ENCODE assay signal across 1 cellular context in the genomic region with DNA sequence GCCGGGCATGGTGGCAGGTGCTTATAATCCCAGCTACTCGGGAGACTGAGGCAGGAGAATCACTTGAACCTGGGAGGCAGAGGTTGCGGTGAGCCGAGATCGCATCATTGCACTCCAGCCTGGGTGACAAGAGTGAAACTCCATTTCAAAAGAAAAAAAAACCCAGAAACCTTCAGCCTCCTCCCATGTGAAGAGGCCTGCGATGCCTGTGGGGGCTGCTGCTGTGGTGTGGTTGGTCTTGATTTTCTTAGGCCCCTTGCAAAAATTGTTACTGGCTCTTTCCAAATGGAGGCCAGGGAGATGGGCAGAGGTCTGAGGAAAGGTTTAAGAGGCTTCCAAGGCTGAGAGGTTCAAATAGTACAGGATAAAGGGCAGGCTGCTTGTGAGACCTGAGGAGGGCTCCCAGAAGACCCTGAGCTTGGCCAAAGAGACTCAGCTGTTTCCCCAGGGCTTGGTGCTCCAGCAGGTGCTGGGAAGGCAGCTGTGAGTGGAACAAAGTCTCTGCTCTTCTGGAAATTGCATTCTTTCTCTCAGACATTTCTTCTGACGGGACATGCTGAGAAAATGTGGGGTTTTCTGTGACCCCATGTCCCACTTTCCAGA.
A peak's percentile ranks its signal among the peaks of the same experiment; 100 is the strongest.
TF ChIP-seq lines count a peak whose summit lies in the region.

No MANE protein-coding gene starts in this region.

TF ChIP-seq in GM12878, 131 proteins besides CTCF, POLR2A, EP300 and RAD21 (continued from another document and continues in another):
- no peak for TF ChIP-seq EZH2 (IDR thresholded peaks at IDR 0.05; ENCODE audit: borderline replicate concordance, control insufficient read depth, low read depth, low read length)
- TF ChIP-seq ATF7 (IDR thresholded peaks at IDR 0.05; ENCODE audit: low read depth): no peak
- TF ChIP-seq YBX1 (IDR thresholded peaks at IDR 0.05): no peak
- TF ChIP-seq KAT2A (conservative IDR thresholded peaks at IDR 0.05; ENCODE audit: control insufficient read depth, low read depth, low read length): no peak
- TF ChIP-seq TBL1XR1 (IDR thresholded peaks at IDR 0.05; ENCODE audit: low read depth, low read length): no peak
- no peak for TF ChIP-seq MTA2 (IDR thresholded peaks at IDR 0.05; ENCODE audit: low read depth)
- TF ChIP-seq TAF1 (IDR thresholded peaks at IDR 0.05; ENCODE audit: borderline replicate concordance, low read depth, low read length): peak; percentile 36; the same call in 1 of the 2 replicates
- TF ChIP-seq, protein P1, sequence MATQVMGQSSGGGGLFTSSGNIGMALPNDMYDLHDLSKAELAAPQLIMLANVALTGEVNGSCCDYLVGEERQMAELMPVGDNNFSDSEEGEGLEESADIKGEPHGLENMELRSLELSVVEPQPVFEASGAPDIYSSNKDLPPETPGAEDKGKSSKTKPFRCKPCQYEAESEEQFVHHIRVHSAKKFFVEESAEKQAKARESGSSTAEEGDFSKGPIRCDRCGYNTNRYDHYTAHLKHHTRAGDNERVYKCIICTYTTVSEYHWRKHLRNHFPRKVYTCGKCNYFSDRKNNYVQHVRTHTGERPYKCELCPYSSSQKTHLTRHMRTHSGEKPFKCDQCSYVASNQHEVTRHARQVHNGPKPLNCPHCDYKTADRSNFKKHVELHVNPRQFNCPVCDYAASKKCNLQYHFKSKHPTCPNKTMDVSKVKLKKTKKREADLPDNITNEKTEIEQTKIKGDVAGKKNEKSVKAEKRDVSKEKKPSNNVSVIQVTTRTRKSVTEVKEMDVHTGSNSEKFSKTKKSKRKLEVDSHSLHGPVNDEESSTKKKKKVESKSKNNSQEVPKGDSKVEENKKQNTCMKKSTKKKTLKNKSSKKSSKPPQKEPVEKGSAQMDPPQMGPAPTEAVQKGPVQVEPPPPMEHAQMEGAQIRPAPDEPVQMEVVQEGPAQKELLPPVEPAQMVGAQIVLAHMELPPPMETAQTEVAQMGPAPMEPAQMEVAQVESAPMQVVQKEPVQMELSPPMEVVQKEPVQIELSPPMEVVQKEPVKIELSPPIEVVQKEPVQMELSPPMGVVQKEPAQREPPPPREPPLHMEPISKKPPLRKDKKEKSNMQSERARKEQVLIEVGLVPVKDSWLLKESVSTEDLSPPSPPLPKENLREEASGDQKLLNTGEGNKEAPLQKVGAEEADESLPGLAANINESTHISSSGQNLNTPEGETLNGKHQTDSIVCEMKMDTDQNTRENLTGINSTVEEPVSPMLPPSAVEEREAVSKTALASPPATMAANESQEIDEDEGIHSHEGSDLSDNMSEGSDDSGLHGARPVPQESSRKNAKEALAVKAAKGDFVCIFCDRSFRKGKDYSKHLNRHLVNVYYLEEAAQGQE (IDR thresholded peaks at IDR 0.05; ENCODE audit: low read depth, low read length): no peak
- no peak for TF ChIP-seq BMI1 (IDR thresholded peaks at IDR 0.05; ENCODE audit: borderline replicate concordance)
- 0 out of 2 replicates have a peak, but pooled peaks have one; percentile 36 for TF ChIP-seq CBFB (IDR thresholded peaks at IDR 0.05; ENCODE audit: low read depth)
- peak; percentile 14; the same call in 1 of the 2 replicates for TF ChIP-seq HDGF (IDR thresholded peaks at IDR 0.05)
- no peak for TF ChIP-seq POU2F2 (IDR thresholded peaks at IDR 0.05; ENCODE audit: borderline replicate concordance, low read depth, low read length)
- TF ChIP-seq, protein P2, sequence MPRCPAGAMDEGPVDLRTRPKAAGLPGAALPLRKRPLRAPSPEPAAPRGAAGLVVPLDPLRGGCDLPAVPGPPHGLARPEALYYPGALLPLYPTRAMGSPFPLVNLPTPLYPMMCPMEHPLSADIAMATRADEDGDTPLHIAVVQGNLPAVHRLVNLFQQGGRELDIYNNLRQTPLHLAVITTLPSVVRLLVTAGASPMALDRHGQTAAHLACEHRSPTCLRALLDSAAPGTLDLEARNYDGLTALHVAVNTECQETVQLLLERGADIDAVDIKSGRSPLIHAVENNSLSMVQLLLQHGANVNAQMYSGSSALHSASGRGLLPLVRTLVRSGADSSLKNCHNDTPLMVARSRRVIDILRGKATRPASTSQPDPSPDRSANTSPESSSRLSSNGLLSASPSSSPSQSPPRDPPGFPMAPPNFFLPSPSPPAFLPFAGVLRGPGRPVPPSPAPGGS (IDR thresholded peaks at IDR 0.05; ENCODE audit: borderline replicate concordance, insufficient read depth, low read depth, low read length, poor library complexity, severe bottlenecking): peak; percentile 76
- peak; percentile 22; the same call in 1 of the 2 replicates for TF ChIP-seq CREM (IDR thresholded peaks at IDR 0.05; ENCODE audit: low read depth)
- 0 out of 2 replicates have a peak, but pooled peaks have one; percentile 14 for TF ChIP-seq TCF7 (IDR thresholded peaks at IDR 0.05; ENCODE audit: borderline replicate concordance)
- TF ChIP-seq, protein P3, sequence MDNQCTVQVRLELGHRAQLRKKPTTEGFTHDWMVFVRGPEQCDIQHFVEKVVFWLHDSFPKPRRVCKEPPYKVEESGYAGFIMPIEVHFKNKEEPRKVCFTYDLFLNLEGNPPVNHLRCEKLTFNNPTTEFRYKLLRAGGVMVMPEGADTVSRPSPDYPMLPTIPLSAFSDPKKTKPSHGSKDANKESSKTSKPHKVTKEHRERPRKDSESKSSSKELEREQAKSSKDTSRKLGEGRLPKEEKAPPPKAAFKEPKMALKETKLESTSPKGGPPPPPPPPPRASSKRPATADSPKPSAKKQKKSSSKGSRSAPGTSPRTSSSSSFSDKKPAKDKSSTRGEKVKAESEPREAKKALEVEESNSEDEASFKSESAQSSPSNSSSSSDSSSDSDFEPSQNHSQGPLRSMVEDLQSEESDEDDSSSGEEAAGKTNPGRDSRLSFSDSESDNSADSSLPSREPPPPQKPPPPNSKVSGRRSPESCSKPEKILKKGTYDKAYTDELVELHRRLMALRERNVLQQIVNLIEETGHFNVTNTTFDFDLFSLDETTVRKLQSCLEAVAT (IDR thresholded peaks at IDR 0.05): 0 out of 2 replicates have a peak, but pooled peaks have one; percentile 11
- no peak for TF ChIP-seq WRNIP1 (IDR thresholded peaks at IDR 0.05; ENCODE audit: borderline replicate concordance, low read depth, low read length)
- TF ChIP-seq ZSCAN29 (IDR thresholded peaks at IDR 0.05): no peak
- 0 out of 2 replicates have a peak, but pooled peaks have one; percentile 7 for TF ChIP-seq ZNF24 (IDR thresholded peaks at IDR 0.05)
- no peak for TF ChIP-seq ZBED1 (IDR thresholded peaks at IDR 0.05; ENCODE audit: borderline replicate concordance)
- no peak for TF ChIP-seq BHLHE40 (IDR thresholded peaks at IDR 0.05; ENCODE audit: borderline replicate concordance in 1 of 2, low read depth in 2 of 2, low read length in 1 of 2)
- no peak for TF ChIP-seq CHD2 (IDR thresholded peaks at IDR 0.05; ENCODE audit: borderline replicate concordance, low read depth, low read length)
- TF ChIP-seq RBBP5 (conservative IDR thresholded peaks at IDR 0.05): no peak
- TF ChIP-seq, protein P4, sequence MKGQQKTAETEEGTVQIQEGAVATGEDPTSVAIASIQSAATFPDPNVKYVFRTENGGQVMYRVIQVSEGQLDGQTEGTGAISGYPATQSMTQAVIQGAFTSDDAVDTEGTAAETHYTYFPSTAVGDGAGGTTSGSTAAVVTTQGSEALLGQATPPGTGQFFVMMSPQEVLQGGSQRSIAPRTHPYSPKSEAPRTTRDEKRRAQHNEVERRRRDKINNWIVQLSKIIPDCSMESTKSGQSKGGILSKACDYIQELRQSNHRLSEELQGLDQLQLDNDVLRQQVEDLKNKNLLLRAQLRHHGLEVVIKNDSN (IDR thresholded peaks at IDR 0.05; ENCODE audit: borderline replicate concordance, extremely low read length, insufficient read depth, low read depth, low read length): no peak
- TF ChIP-seq, protein P5, sequence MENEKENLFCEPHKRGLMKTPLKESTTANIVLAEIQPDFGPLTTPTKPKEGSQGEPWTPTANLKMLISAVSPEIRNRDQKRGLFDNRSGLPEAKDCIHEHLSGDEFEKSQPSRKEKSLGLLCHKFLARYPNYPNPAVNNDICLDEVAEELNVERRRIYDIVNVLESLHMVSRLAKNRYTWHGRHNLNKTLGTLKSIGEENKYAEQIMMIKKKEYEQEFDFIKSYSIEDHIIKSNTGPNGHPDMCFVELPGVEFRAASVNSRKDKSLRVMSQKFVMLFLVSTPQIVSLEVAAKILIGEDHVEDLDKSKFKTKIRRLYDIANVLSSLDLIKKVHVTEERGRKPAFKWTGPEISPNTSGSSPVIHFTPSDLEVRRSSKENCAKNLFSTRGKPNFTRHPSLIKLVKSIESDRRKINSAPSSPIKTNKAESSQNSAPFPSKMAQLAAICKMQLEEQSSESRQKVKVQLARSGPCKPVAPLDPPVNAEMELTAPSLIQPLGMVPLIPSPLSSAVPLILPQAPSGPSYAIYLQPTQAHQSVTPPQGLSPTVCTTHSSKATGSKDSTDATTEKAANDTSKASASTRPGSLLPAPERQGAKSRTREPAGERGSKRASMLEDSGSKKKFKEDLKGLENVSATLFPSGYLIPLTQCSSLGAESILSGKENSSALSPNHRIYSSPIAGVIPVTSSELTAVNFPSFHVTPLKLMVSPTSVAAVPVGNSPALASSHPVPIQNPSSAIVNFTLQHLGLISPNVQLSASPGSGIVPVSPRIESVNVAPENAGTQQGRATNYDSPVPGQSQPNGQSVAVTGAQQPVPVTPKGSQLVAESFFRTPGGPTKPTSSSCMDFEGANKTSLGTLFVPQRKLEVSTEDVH (IDR thresholded peaks at IDR 0.05; ENCODE audit: low read depth, partially characterized antibody): no peak
- TF ChIP-seq, protein P6, sequence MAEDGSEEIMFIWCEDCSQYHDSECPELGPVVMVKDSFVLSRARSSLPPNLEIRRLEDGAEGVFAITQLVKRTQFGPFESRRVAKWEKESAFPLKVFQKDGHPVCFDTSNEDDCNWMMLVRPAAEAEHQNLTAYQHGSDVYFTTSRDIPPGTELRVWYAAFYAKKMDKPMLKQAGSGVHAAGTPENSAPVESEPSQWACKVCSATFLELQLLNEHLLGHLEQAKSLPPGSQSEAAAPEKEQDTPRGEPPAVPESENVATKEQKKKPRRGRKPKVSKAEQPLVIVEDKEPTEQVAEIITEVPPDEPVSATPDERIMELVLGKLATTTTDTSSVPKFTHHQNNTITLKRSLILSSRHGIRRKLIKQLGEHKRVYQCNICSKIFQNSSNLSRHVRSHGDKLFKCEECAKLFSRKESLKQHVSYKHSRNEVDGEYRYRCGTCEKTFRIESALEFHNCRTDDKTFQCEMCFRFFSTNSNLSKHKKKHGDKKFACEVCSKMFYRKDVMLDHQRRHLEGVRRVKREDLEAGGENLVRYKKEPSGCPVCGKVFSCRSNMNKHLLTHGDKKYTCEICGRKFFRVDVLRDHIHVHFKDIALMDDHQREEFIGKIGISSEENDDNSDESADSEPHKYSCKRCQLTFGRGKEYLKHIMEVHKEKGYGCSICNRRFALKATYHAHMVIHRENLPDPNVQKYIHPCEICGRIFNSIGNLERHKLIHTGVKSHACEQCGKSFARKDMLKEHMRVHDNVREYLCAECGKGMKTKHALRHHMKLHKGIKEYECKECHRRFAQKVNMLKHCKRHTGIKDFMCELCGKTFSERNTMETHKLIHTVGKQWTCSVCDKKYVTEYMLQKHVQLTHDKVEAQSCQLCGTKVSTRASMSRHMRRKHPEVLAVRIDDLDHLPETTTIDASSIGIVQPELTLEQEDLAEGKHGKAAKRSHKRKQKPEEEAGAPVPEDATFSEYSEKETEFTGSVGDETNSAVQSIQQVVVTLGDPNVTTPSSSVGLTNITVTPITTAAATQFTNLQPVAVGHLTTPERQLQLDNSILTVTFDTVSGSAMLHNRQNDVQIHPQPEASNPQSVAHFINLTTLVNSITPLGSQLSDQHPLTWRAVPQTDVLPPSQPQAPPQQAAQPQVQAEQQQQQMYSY (CRISPR knock-in tag; IDR thresholded peaks at IDR 0.05): no peak
- no peak for TF ChIP-seq SUPT20H (IDR thresholded peaks at IDR 0.05; ENCODE audit: borderline replicate concordance, control insufficient read depth, low read depth, low read length)
- no peak; the same call in 1 of the 2 replicates for TF ChIP-seq FOXM1 (IDR thresholded peaks at IDR 0.05; ENCODE audit: low read depth, low read length)
- no peak for TF ChIP-seq SMAD5 (IDR thresholded peaks at IDR 0.05; ENCODE audit: low read depth)
- TF ChIP-seq, protein P7, sequence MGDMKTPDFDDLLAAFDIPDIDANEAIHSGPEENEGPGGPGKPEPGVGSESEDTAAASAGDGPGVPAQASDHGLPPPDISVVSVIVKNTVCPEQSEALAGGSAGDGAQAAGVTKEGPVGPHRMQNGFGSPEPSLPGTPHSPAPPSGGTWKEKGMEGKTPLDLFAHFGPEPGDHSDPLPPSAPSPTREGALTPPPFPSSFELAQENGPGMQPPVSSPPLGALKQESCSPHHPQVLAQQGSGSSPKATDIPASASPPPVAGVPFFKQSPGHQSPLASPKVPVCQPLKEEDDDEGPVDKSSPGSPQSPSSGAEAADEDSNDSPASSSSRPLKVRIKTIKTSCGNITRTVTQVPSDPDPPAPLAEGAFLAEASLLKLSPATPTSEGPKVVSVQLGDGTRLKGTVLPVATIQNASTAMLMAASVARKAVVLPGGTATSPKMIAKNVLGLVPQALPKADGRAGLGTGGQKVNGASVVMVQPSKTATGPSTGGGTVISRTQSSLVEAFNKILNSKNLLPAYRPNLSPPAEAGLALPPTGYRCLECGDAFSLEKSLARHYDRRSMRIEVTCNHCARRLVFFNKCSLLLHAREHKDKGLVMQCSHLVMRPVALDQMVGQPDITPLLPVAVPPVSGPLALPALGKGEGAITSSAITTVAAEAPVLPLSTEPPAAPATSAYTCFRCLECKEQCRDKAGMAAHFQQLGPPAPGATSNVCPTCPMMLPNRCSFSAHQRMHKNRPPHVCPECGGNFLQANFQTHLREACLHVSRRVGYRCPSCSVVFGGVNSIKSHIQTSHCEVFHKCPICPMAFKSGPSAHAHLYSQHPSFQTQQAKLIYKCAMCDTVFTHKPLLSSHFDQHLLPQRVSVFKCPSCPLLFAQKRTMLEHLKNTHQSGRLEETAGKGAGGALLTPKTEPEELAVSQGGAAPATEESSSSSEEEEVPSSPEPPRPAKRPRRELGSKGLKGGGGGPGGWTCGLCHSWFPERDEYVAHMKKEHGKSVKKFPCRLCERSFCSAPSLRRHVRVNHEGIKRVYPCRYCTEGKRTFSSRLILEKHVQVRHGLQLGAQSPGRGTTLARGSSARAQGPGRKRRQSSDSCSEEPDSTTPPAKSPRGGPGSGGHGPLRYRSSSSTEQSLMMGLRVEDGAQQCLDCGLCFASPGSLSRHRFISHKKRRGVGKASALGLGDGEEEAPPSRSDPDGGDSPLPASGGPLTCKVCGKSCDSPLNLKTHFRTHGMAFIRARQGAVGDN (IDR thresholded peaks at IDR 0.05): peak; percentile 72
- TF ChIP-seq, protein P8, sequence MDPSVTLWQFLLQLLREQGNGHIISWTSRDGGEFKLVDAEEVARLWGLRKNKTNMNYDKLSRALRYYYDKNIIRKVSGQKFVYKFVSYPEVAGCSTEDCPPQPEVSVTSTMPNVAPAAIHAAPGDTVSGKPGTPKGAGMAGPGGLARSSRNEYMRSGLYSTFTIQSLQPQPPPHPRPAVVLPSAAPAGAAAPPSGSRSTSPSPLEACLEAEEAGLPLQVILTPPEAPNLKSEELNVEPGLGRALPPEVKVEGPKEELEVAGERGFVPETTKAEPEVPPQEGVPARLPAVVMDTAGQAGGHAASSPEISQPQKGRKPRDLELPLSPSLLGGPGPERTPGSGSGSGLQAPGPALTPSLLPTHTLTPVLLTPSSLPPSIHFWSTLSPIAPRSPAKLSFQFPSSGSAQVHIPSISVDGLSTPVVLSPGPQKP (IDR thresholded peaks at IDR 0.05; ENCODE audit: low read depth, low read length): no peak
- TF ChIP-seq RUNX3 (IDR thresholded peaks at IDR 0.05; ENCODE audit: low read length): peak; percentile 73
- 0 out of 2 replicates have a peak, but pooled peaks have one; percentile 56 for TF ChIP-seq SMARCA5 (IDR thresholded peaks at IDR 0.05)
